In genomic region chrX:71118032-71118984, GRCh38 we compare ENCODE assay signal across 8 cellular contexts. TPM values are rescaled to one million over a fixed set of nuclear protein-coding genes. Genes with fewer than 3 reads are reported as not detected.
DNase-seq lines count a peak whose midpoint lies in the region; FAIRE-seq and TF ChIP-seq lines count a peak whose summit lies in the region.

Gene MED12, plus strand, starts transcription at chrX:71118596. Its CDS starts 159 bp downstream, at chrX:71118755.

- H3K9me3 ChIP-seq in Loucy (ENCODE audit: insufficient read depth, low read depth, low read length) (no peaks in the 10 kb centered on the region), neuron (ENCODE audit: low read length) (no peaks in the 10 kb centered on the region)

- H3K4me2 ChIP-seq in Loucy (ENCODE audit: low read depth, low read length, poor library complexity, severe bottlenecking) = peak within 1 kb of the TSS; percentile 97

- in situ Hi-C loops in SK-MEL-5 (cut with HindIII; ENCODE audit: low pct_unique_long_range_greater_than_20kb, low sequenced_read_pairs) = no loop called here

- H3K27me3 ChIP-seq in Loucy (ENCODE audit: insufficient read depth, low read length, poor library complexity, severe bottlenecking) = no peaks in the 10 kb centered on the region
- no peaks in the 10 kb centered on the region for H3K27me3 ChIP-seq in neuron (ENCODE audit: insufficient read depth, low read length)

- no peaks in the 10 kb centered on the region for H3F3A ChIP-seq in Loucy (ENCODE audit: low read depth)

- peaks cover 8% of the 10 kb centered on the region for H4K20me1 ChIP-seq in Loucy (ENCODE audit: insufficient read depth, low read length, poor library complexity, severe bottlenecking)

- DNase-seq in ELR (ENCODE audit: low read depth) = peak; percentile 79
- DNase-seq in H54 (ENCODE audit: insufficient read length, low spot score) = peak; percentile 59
- peak; percentile 80 for DNase-seq in SK-MEL-5 (ENCODE audit: low read depth, low spot score)
- DNase-seq in activated naive CD4-positive, alpha-beta T cell treated with Interleukin-2 at 50 U/mL for 16 hours = peak; percentile 85
- peak; percentile 63 for DNase-seq in foreskin melanocyte
- DNase-seq in stromal cell of bone marrow (ENCODE audit: low read depth) = peak; percentile 64

- FAIRE-seq in H54 (lab: Jason Lieb, UNC) = no peak

- TF ChIP-seq POLR2A in H54 (IDR thresholded peaks at IDR 0.05; ENCODE audit: low read depth, low read length) = peak; percentile 31

- H3K36me3 ChIP-seq in Loucy (ENCODE audit: insufficient read depth, low read length) (peaks cover 23% of the 10 kb centered on the region; the same call in 1 of the 2 replicates), neuron (ENCODE audit: insufficient read depth, low read length) (peaks cover 21% of the 10 kb centered on the region)

- H3K4me1 ChIP-seq in Loucy (ENCODE audit: insufficient read depth, low read length, poor library complexity, severe bottlenecking) (peaks cover 16% of the 10 kb centered on the region), neuron (ENCODE audit: insufficient read depth, low read length) (peaks cover 4% of the 10 kb centered on the region)

- no peaks in the 10 kb centered on the region for H3K9me2 ChIP-seq in Loucy (replicated peaks; ENCODE audit: low read depth, low read length)

- no peak for TF ChIP-seq CTCF in Loucy (conservative IDR thresholded peaks at IDR 0.05; ENCODE audit: low read length)

- H2AFZ ChIP-seq in Loucy (ENCODE audit: low read length) (peak within 1 kb of the TSS; percentile 88), neuron (ENCODE audit: low read depth, low read length) (no peak within 1 kb of the TSS)

- peak within 1 kb of the TSS; percentile 90 for H3K9ac ChIP-seq in Loucy (ENCODE audit: low read depth, low read length, poor library complexity, severe bottlenecking)

- H3K79me2 ChIP-seq in Loucy (ENCODE audit: insufficient read depth, low read length) = peaks cover 38% of the 10 kb centered on the region

- H3K4me3 ChIP-seq in Loucy (ENCODE audit: low read length, poor library complexity, severe bottlenecking) = peak within 1 kb of the TSS; percentile 87
- peak within 1 kb of the TSS; percentile 65 for H3K4me3 ChIP-seq in neuron (ENCODE audit: low read length)

RNA-seq across cellular contexts. Expression of gene MED12, which starts in this region (rescaled TPM):
- total RNA-seq in SK-MEL-5 (2014; rRNA removed; shearing (Covaris generic)) = 13.5 and 14.1 TPM in 2 replicates
- polyA plus RNA-seq in SK-MEL-5 (2015; cell fraction: cytosol; rRNA removed) = 23.2 and 31.9 TPM in 2 replicates
- polyA plus RNA-seq in SK-MEL-5 (2015; cell fraction: nucleus; rRNA removed) = 70.4 and 150 TPM in 2 replicates

Comparison
In these comparisons a context has a peak if more than half of its experiments do, and no peak if none do; other contexts are left out.
1. Peak in every context shown above with its lines: DNase-seq and H3K4me3 ChIP-seq.